Comparison of ENCODE assay signal across 9 cellular contexts in genomic region chr16:58024673-58025350, GRCh38. TPM values are rescaled to one million over a fixed set of nuclear protein-coding genes. Genes with fewer than 3 reads are reported as not detected.
A peak's percentile ranks its signal among the peaks of the same experiment; 100 is the strongest.
DNase-seq lines count a peak whose midpoint lies in the region; FAIRE-seq and TF ChIP-seq lines count a peak whose summit lies in the region.
"Had no signal": no experiment of that assay in that cellular context is flagged by ENCODE, and none has a peak within 500 bp of the region (broad histone marks: within the 10 kb centered on the region; RNA-seq: fewer than 3 reads in every experiment).

No MANE protein-coding gene starts in this region.

- H3K4me3 ChIP-seq in AG10803 (ENCODE audit: low read length) (peak overlapping the region; percentile 63), HUES64 (ENCODE audit: low read length) (peak overlapping the region; percentile 84), iPS-11a (ENCODE audit: low read depth, low read length) (peak overlapping the region; percentile 71), small intestine (ENCODE audit: low read depth in 1 of 2, low read length in 2 of 2) (peak overlapping the region in 1 of 2 donors; percentile 80)

- H3K27me3 Mint-ChIP-seq in activated naive CD4-positive, alpha-beta T cell treated with anti-CD3 and anti-CD28 coated beads, Interleukin-2, amount 50 U/mL, for 24 hours, result no peaks in the 10 kb centered on the region

- no peaks in the 10 kb centered on the region for H3K9me3 Mint-ChIP-seq in activated naive CD4-positive, alpha-beta T cell treated with anti-CD3 and anti-CD28 coated beads, Interleukin-2, amount 50 U/mL, for 24 hours

- H3K36me3 ChIP-seq in HUES64 (ENCODE audit: insufficient read depth, low read length) (no peaks in the 10 kb centered on the region), small intestine (ENCODE audit: control insufficient read depth in 2 of 2, insufficient read depth in 2 of 2, low read length in 2 of 2) (no peaks in the 10 kb centered on the region)

- peak overlapping the region; percentile 93 for H3K4me3 Mint-ChIP-seq in activated naive CD4-positive, alpha-beta T cell treated with anti-CD3 and anti-CD28 coated beads, Interleukin-2, amount 50 U/mL, for 24 hours

- peak overlapping the region; percentile 51; the same call in 1 of the 2 replicates for H3K9ac ChIP-seq in HUES64 (ENCODE audit: low read depth, low read length)

- no peak for DNase-seq in AG10803 (ENCODE audit: low read depth)
- peak; percentile 98 for DNase-seq in small intestine
- no peak for DNase-seq in EL
- no peak for DNase-seq in kidney glomerular epithelial cell (lab: John Stamatoyannopoulos, UW)
- no peak for DNase-seq in urothelium cell line (ENCODE audit: low spot score)

- H3K36me3 Mint-ChIP-seq in activated naive CD4-positive, alpha-beta T cell treated with anti-CD3 and anti-CD28 coated beads, Interleukin-2, amount 50 U/mL, for 24 hours, result no peaks in the 10 kb centered on the region

- H3K4me1 ChIP-seq in HUES64 (ENCODE audit: insufficient read depth, low read length) (peaks cover 30% of the 10 kb centered on the region), small intestine (ENCODE audit: control insufficient read depth in 2 of 2, insufficient read depth in 1 of 2, low read depth in 1 of 2, low read length in 1 of 2) (peaks cover 2 to 12% of the 10 kb centered on the region in 2 donors)

- peak overlapping the region; percentile 51; the same call in 1 of the 2 replicates for H3K27ac ChIP-seq in HUES64 (ENCODE audit: low read depth, low read length)
- H3K27ac ChIP-seq in small intestine (ENCODE audit: low read depth in 1 of 2, low read length in 1 of 2), result peak overlapping the region; percentile 87 to 96
- H3K27ac ChIP-seq: foreskin keratinocyte had no signal

- H3K27me3 ChIP-seq in HUES64 (ENCODE audit: insufficient read depth, low read length) (peaks cover 17% of the 10 kb centered on the region; the same call in 1 of the 2 replicates), small intestine (ENCODE audit: control insufficient read depth in 2 of 2, insufficient read depth in 2 of 2, low read length in 2 of 2) (no peaks in the 10 kb centered on the region)

- H3K4me1 Mint-ChIP-seq in activated naive CD4-positive, alpha-beta T cell treated with anti-CD3 and anti-CD28 coated beads, Interleukin-2, amount 50 U/mL, for 24 hours, result peaks cover 18% of the 10 kb centered on the region

- WGBS in HUES64, result 4% methylated on average over 48 of the region's 49 CpGs
- WGBS in small intestine, 3 donors, result 3 to 4% (median 3%) methylated on average over 46 to 49 of the region's 49 CpGs

- TF ChIP-seq CTCF in AG10803 (conservative IDR thresholded peaks at IDR 0.05; ENCODE audit: low read length), result no peak

- H3K9me3 ChIP-seq in HUES64 (ENCODE audit: insufficient read depth, low read depth, low read length) (no peaks in the 10 kb centered on the region), small intestine (ENCODE audit: control insufficient read depth, low read depth) (no peaks in the 10 kb centered on the region)

- peak overlapping the region; percentile 90 for H3K27ac Mint-ChIP-seq in activated naive CD4-positive, alpha-beta T cell treated with anti-CD3 and anti-CD28 coated beads, Interleukin-2, amount 50 U/mL, for 24 hours

- no peak for FAIRE-seq in small intestine (lab: Jason Lieb, UNC)
- no peak for FAIRE-seq in urothelium cell line (lab: Jason Lieb, UNC)

RNA-seq across cellular contexts. Expression of gene MMP15, which starts 0.7 kb away (rescaled TPM):
- 25.3 TPM for polyA plus RNA-seq in HUES64 (2013, experiment 1 of 2)
- 27.3 TPM for polyA plus RNA-seq in HUES64 (2013, experiment 2 of 2)
- 10 to 100 TPM; 38.2 to 67.3 (median 47.2) TPM for polyA plus RNA-seq in small intestine

RNA-seq across cellular contexts. Expression of gene USB1, which starts 23.6 kb away (rescaled TPM):
- 52.7 TPM for polyA plus RNA-seq in HUES64 (2013, experiment 1 of 2)
- polyA plus RNA-seq in HUES64 (2013, experiment 2 of 2), result 58.5 TPM
- 10 to 100 TPM; 21.7 to 26.5 (median 26.2) TPM for polyA plus RNA-seq in small intestine

RNA-seq across cellular contexts. Expression of gene ZNF319, which starts 24.3 kb away (rescaled TPM):
- polyA plus RNA-seq in HUES64 (2013, experiment 1 of 2), result 3.6 TPM
- polyA plus RNA-seq in HUES64 (2013, experiment 2 of 2), result 4.5 TPM
- 1 to 10 TPM; 2.2 to 4.0 (median 2.4) TPM for polyA plus RNA-seq in small intestine

RNA-seq across cellular contexts. Expression of gene CNGB1, which starts 53.9 kb away (rescaled TPM):
- polyA plus RNA-seq in HUES64 (2013, experiment 1 of 2), result not detected
- not detected for polyA plus RNA-seq in HUES64 (2013, experiment 2 of 2)
- polyA plus RNA-seq in small intestine, result 1 to 10 TPM in 1 of 3 donors, not detected in 2; 1.7 TPM
